8 cellular contexts compared by ENCODE assay signal in genomic region chr7:151123485-151124204, GRCh38. TPM values are rescaled to one million over a fixed set of nuclear protein-coding genes. Genes with fewer than 3 reads are reported as not detected.
DNase-seq lines count a peak whose midpoint lies in the region; ATAC-seq and TF ChIP-seq lines count a peak whose summit lies in the region.

No MANE protein-coding gene starts in this region.

- no peak overlapping the region for H2AFZ ChIP-seq in trophoblast cell (ENCODE audit: insufficient read depth, low read length, poor library complexity)

- TF ChIP-seq POLR2A in gastroesophageal sphincter (IDR thresholded peaks at IDR 0.05) (no peak), upper lobe of left lung (IDR thresholded peaks at IDR 0.05) (no peak)

- ATAC-seq in gastroesophageal sphincter (peak; percentile 87), upper lobe of left lung (ENCODE audit: low FRiP score in 2 of 2) (peak; percentile 89 to 92)

- no peak overlapping the region for H3K4me2 ChIP-seq in trophoblast cell (ENCODE audit: low read length)

- H3K36me3 ChIP-seq in H7 (replicated peaks; ENCODE audit: control insufficient read depth, insufficient read depth, low read length) = peaks cover 15% of the 10 kb centered on the region
- peaks cover 13% of the 10 kb centered on the region for H3K36me3 ChIP-seq in MG63
- H3K36me3 ChIP-seq in SJCRH30 = peaks cover 39% of the 10 kb centered on the region
- peaks cover 0 to 86% of the 10 kb centered on the region in 2 donors for H3K36me3 ChIP-seq in gastroesophageal sphincter
- peaks cover 86 to 87% of the 10 kb centered on the region in 2 experiments for H3K36me3 ChIP-seq in trophoblast cell (ENCODE audit: control insufficient read depth in 1 of 2, insufficient read depth in 2 of 2, low read length in 2 of 2)
- H3K36me3 ChIP-seq in upper lobe of left lung = peaks cover 28 to 91% (median 74%) of the 10 kb centered on the region in 4 donors

- no peaks in the 10 kb centered on the region for H3K79me2 ChIP-seq in trophoblast cell (ENCODE audit: control insufficient read depth, insufficient read depth, low read length, poor library complexity)

- H3K23ac ChIP-seq in trophoblast cell (ENCODE audit: low read length) = no peak overlapping the region

- TF ChIP-seq EP300 in gastroesophageal sphincter (IDR thresholded peaks at IDR 0.05) (no peak), upper lobe of left lung (IDR thresholded peaks at IDR 0.05) (no peak)

- DNase-seq in EL = peak; percentile 72
- peak; percentile 97 for DNase-seq in H7
- DNase-seq in MG63 = peak; percentile 59
- peak; percentile 78 to 90 for DNase-seq in SJCRH30
- DNase-seq in activated gamma-delta T cell treated with anti-CD3 and anti-CD28 coated beads, Interleukin-2, amount 50 U/mL, for 16 hours (ENCODE audit: low read depth) = peak; percentile 70
- DNase-seq in trophoblast cell = peak; percentile 80 to 94
- DNase-seq in upper lobe of left lung = peak; percentile 83 to 92

- WGBS in gastroesophageal sphincter (ENCODE audit: low coverage in 1 of 2), 2 donors = 66 to 96% methylated on average over 10 to 18 of the region's 40 CpGs
- WGBS in trophoblast cell (ENCODE audit: extremely low coverage, insufficient coverage, insufficient read length) = no CpG with 5 or more reads among the region's 40 CpGs
- WGBS in upper lobe of left lung, 2 donors = 68 to 83% methylated on average over 31 to 39 of the region's 40 CpGs

- H3K4me1 ChIP-seq in SJCRH30 = no peaks in the 10 kb centered on the region; the same call in 1 of the 2 replicates
- peaks cover 0 to 28% (median 5%) of the 10 kb centered on the region in 3 donors for H3K4me1 ChIP-seq in gastroesophageal sphincter
- peaks cover 14 to 18% of the 10 kb centered on the region in 2 experiments for H3K4me1 ChIP-seq in trophoblast cell (ENCODE audit: control insufficient read depth in 1 of 2, insufficient read depth in 2 of 2, low read length in 2 of 2)
- H3K4me1 ChIP-seq in upper lobe of left lung = peaks cover 10 to 27% (median 14%) of the 10 kb centered on the region in 4 donors

- no peak overlapping the region for H3K14ac ChIP-seq in trophoblast cell (ENCODE audit: low read length)

- H3K4me3 ChIP-seq in H7 (ENCODE audit: insufficient read depth, low read depth, low read length) (no peak overlapping the region), MG63 (no peak overlapping the region), SJCRH30 (no peak overlapping the region), gastroesophageal sphincter (no peak overlapping the region), trophoblast cell (ENCODE audit: low read depth, low read length) (no peak overlapping the region), upper lobe of left lung (no peak overlapping the region)

- H3K27me3 ChIP-seq in H7 (ENCODE audit: control insufficient read depth, insufficient read depth, low read length) (peaks cover 3% of the 10 kb centered on the region; the same call in 1 of the 2 replicates), MG63 (no peaks in the 10 kb centered on the region), SJCRH30 (no peaks in the 10 kb centered on the region), gastroesophageal sphincter (no peaks in the 10 kb centered on the region), trophoblast cell (ENCODE audit: insufficient read depth, low read length) (no peaks in the 10 kb centered on the region), upper lobe of left lung (no peaks in the 10 kb centered on the region)

- no peak overlapping the region for H4K91ac ChIP-seq in trophoblast cell (ENCODE audit: low read depth, low read length)

- no peak overlapping the region for H3K9ac ChIP-seq in trophoblast cell (ENCODE audit: low read length)

- TF ChIP-seq CTCF in gastroesophageal sphincter (IDR thresholded peaks at IDR 0.05) = peak in 3 of 4 experiments; percentile 94 to 97 (median 96)
- TF ChIP-seq CTCF in upper lobe of left lung (IDR thresholded peaks at IDR 0.05) = peak; percentile 90 to 97 (median 94)

- H2BK12ac ChIP-seq in trophoblast cell (ENCODE audit: low read length) = no peak overlapping the region

- H3K9me3 ChIP-seq in MG63 = no peaks in the 10 kb centered on the region
- H3K9me3 ChIP-seq in SJCRH30 (replicated peaks) = no peaks in the 10 kb centered on the region
- no peaks in the 10 kb centered on the region for H3K9me3 ChIP-seq in gastroesophageal sphincter
- peaks cover 2% of the 10 kb centered on the region for H3K9me3 ChIP-seq in trophoblast cell (ENCODE audit: insufficient read depth, low read depth, low read length)
- no peaks in the 10 kb centered on the region for H3K9me3 ChIP-seq in upper lobe of left lung

- no peak overlapping the region for H2BK120ac ChIP-seq in trophoblast cell (ENCODE audit: insufficient read depth, low read length, poor library complexity)

- no peak overlapping the region for H2AK5ac ChIP-seq in trophoblast cell (ENCODE audit: low read length)

- no peak overlapping the region for H3K4ac ChIP-seq in trophoblast cell (ENCODE audit: low read depth, low read length)

- H4K8ac ChIP-seq in trophoblast cell (ENCODE audit: low read depth, low read length) = no peak overlapping the region

- H3K27ac ChIP-seq in SJCRH30 (no peak overlapping the region), gastroesophageal sphincter (no peak overlapping the region), trophoblast cell (ENCODE audit: low read depth, low read length) (no peak overlapping the region), upper lobe of left lung (no peak overlapping the region)

- H3K79me1 ChIP-seq in trophoblast cell (ENCODE audit: low read length) = peaks cover 2% of the 10 kb centered on the region

- H3K18ac ChIP-seq in trophoblast cell (ENCODE audit: low read length) = no peak overlapping the region

- H4K12ac ChIP-seq in trophoblast cell (ENCODE audit: low read depth, low read length) = no peak overlapping the region

- H2BK5ac ChIP-seq in trophoblast cell (ENCODE audit: low read depth, low read length, poor library complexity) = no peak overlapping the region

RNA-seq across cellular contexts. Expression of gene AGAP3, which starts 37.4 kb away (rescaled TPM):
- 63.3 and 76.0 TPM in 2 replicates for total RNA-seq in H7 (2014; rRNA removed; shearing (Covaris generic))
- total RNA-seq in MG63 (2014; rRNA removed; shearing (Covaris generic); ENCODE audit: low replicate concordance) = 22.5 and 35.1 TPM in 2 replicates
- total RNA-seq in SJCRH30 (2014; rRNA removed; shearing (Covaris generic)) = 59.7 and 62.9 TPM in 2 replicates
- total RNA-seq in gastroesophageal sphincter (10 to 100 TPM; 36.3 to 68.2 (median 55.7) TPM), upper lobe of left lung (100 to 1,000 TPM; 122 to 350 (median 182) TPM)
- 91.1 and 102 TPM in 2 replicates for polyA plus RNA-seq in trophoblast cell (2013)

RNA-seq across cellular contexts. Expression of gene TMUB1, which starts 40.4 kb away (rescaled TPM):
- total RNA-seq in H7 (2014; rRNA removed; shearing (Covaris generic)) = 67.4 and 73.4 TPM in 2 replicates
- total RNA-seq in MG63 (2014; rRNA removed; shearing (Covaris generic); ENCODE audit: low replicate concordance) = 5.2 and 32.9 TPM in 2 replicates
- 43.5 and 44.2 TPM in 2 replicates for total RNA-seq in SJCRH30 (2014; rRNA removed; shearing (Covaris generic))
- total RNA-seq in gastroesophageal sphincter = 10 to 100 TPM; 38.4 to 57.2 (median 44.7) TPM
- polyA plus RNA-seq in trophoblast cell (2013) = 82.7 and 85.1 TPM in 2 replicates
- 10 to 100 TPM; 35.3 to 72.9 (median 51.6) TPM for total RNA-seq in upper lobe of left lung

RNA-seq across cellular contexts. Expression of gene FASTK, which starts 43.0 kb away (rescaled TPM):
- total RNA-seq in H7 (2014; rRNA removed; shearing (Covaris generic)) = 58.4 and 86.3 TPM in 2 replicates
- 47.5 and 71.5 TPM in 2 replicates for total RNA-seq in MG63 (2014; rRNA removed; shearing (Covaris generic); ENCODE audit: low replicate concordance)
- total RNA-seq in SJCRH30 (2014; rRNA removed; shearing (Covaris generic)) = 62.2 and 92.8 TPM in 2 replicates
- total RNA-seq in gastroesophageal sphincter (10 to 100 TPM; 51.3 to 82.2 (median 60.8) TPM), upper lobe of left lung (100 to 1,000 TPM in 1 of 6 donors, 10 to 100 TPM in 5; 54.3 to 136 (median 78.0) TPM)
- 59.7 and 61.2 TPM in 2 replicates for polyA plus RNA-seq in trophoblast cell (2013)

RNA-seq across cellular contexts. Expression of gene GBX1, which starts 43.8 kb away (rescaled TPM):
- total RNA-seq in H7 (2014; rRNA removed; shearing (Covaris generic)) = 0.62 TPM in 1 of 2 replicates, not detected in the other
- not detected in 2 replicates for total RNA-seq in MG63 (2014; rRNA removed; shearing (Covaris generic); ENCODE audit: low replicate concordance)
- 0.48 and 0.95 TPM in 2 replicates for total RNA-seq in SJCRH30 (2014; rRNA removed; shearing (Covaris generic))
- total RNA-seq in gastroesophageal sphincter = not detected
- not detected in 2 replicates for polyA plus RNA-seq in trophoblast cell (2013)
- total RNA-seq in upper lobe of left lung = not detected
